ENCODE assay signal across 10 cellular contexts in the genomic region with DNA sequence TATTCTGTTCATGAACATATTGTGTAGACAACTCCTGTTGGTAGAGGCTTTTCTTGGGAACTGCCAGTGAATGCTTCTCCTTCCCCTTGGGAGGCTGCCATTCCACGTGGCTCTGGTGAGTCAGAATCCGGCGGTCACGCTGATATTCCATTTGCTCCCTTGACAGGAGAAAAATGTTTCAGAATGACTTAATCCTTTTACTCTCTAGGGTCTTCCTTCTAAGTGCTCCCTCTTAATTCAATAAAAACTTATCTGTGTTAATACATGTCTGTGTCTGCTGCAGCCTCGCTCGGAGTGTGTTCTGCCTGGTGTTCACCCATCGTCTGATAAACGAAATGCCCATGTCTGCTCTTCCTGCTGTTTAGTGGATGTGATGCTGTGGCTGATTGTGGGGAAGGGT.
DNase-seq lines count a peak whose midpoint lies in the region; ATAC-seq and TF ChIP-seq lines count a peak whose summit lies in the region.
"Had no signal": no experiment of that assay in that cellular context is flagged by ENCODE, and none has a peak within 500 bp of the region (broad histone marks: within the 10 kb centered on the region; RNA-seq: fewer than 3 reads in every experiment).

No MANE protein-coding gene starts in this region.

- peak overlapping the region; percentile 13 for H3K4me3 ChIP-seq in fibroblast of the aortic adventitia (ENCODE audit: low read depth, low read length)

- ATAC-seq in GM21528 (IDR thresholded peaks at IDR 0.05; ENCODE audit: low FRiP score, unreplicated experiment) = no peak
- ATAC-seq: stimulated activated memory B cell treated with anti-CD40 and anti-IgM and Interleukin-4, amounts not matched to agents 10 μg/mL and 1 μg/mL and 100 μg/mL, for 72 hours had no signal

- peak; percentile 87 for DNase-seq in AG08395 (ENCODE audit: low spot score)
- DNase-seq in RKO (ENCODE audit: low spot score) = peak; percentile 71
- DNase-seq in fibroblast of the aortic adventitia (ENCODE audit: low read depth) = peak; percentile 95
- peak; percentile 32 for DNase-seq in occipital lobe (lab: John Stamatoyannopoulos, UW)
- no peak for DNase-seq in NCI-H2227 (lab: John Stamatoyannopoulos, UW; ENCODE audit: unreplicated experiment)
- DNase-seq in NCI-H1694 (lab: John Stamatoyannopoulos, UW) = no peak
- no peak for DNase-seq in activated effector memory CD4-positive, alpha-beta T cell treated with Interleukin-2 at 50 U/mL for 16 hours
- DNase-seq: NCI-H2107 had no signal

- no peak for TF ChIP-seq CTCF in fibroblast of the aortic adventitia (IDR thresholded peaks at IDR 0.05; ENCODE audit: insufficient read depth, low read length)

Comparison
In these comparisons a context has a peak if more than half of its experiments do, and no peak if none do; other contexts are left out.
1. DNase-seq: peak in AG08395 (single experiment), RKO (single experiment), fibroblast of the aortic adventitia (single experiment) and occipital lobe (single experiment); none in NCI-H2227 (single experiment), NCI-H1694 (single experiment) and activated effector memory CD4-positive, alpha-beta T cell treated with Interleukin-2 at 50 U/mL for 16 hours (single experiment).